ENCODE assay signal across 9 cellular contexts in genomic region chr1:174875306-174875705, GRCh38.
DNase-seq lines count a peak whose midpoint lies in the region; ATAC-seq and TF ChIP-seq lines count a peak whose summit lies in the region.
"Had no signal": no experiment of that assay in that cellular context is flagged by ENCODE, and none has a peak within 500 bp of the region (broad histone marks: within the 10 kb centered on the region; RNA-seq: fewer than 3 reads in every experiment).

No MANE protein-coding gene starts in this region.

- no peaks in the 10 kb centered on the region for H3K36me3 ChIP-seq in right lobe of liver

- 21% methylated on average over 4 of the region's 4 CpGs for WGBS in right lobe of liver (ENCODE audit: insufficient coverage, low coverage, low lambda C conversion rate, missing lambda C conversion rate)

- peak overlapping the region; percentile 23 to 42 (median 42) for H3K4me3 ChIP-seq in right lobe of liver

- H3K27me3 ChIP-seq in right lobe of liver = no peaks in the 10 kb centered on the region

- no peak for TF ChIP-seq CTCF in right lobe of liver (IDR thresholded peaks at IDR 0.05)

- DNase-seq in DMS79 treated with DMSO at 0.1 percent for 48 hours (lab: John Stamatoyannopoulos, UW) (peak; percentile 31), NCI-H146 treated with DMSO at 0.1 percent for 48 hours (lab: John Stamatoyannopoulos, UW; ENCODE audit: unreplicated experiment) (peak; percentile 92), right lobe of liver (peak; percentile 59 to 77 (median 72)), retina (no peak), inferior parietal cortex (ENCODE audit: extremely low spot score) (no peak)

- H3K9me3 Mint-ChIP-seq in activated T-helper 17 cell treated with anti-CD3 and anti-CD28 coated beads, Interleukin-2, amount 50 U/mL, for 72 hours = no peaks in the 10 kb centered on the region
- H3K9me3 Mint-ChIP-seq: stimulated activated naive CD8-positive, alpha-beta T cell treated with anti-CD3 and anti-CD28 coated beads, Interleukin-15, Interleukin-2, amounts not matched to agents 100 ng/mL and 50 ng/mL, for 24 hours had no signal

- H3K27ac Mint-ChIP-seq in activated T-helper 17 cell treated with anti-CD3 and anti-CD28 coated beads, Interleukin-2, amount 50 U/mL, for 72 hours = no peak overlapping the region
- H3K27ac Mint-ChIP-seq: stimulated activated naive CD8-positive, alpha-beta T cell treated with anti-CD3 and anti-CD28 coated beads, Interleukin-15, Interleukin-2, amounts not matched to agents 100 ng/mL and 50 ng/mL, for 24 hours had no signal

- peak overlapping the region; percentile 67 for H3K4me3 Mint-ChIP-seq in activated T-helper 17 cell treated with anti-CD3 and anti-CD28 coated beads, Interleukin-2, amount 50 U/mL, for 72 hours

- H3K4me1 Mint-ChIP-seq in activated T-helper 17 cell treated with anti-CD3 and anti-CD28 coated beads, Interleukin-2, amount 50 U/mL, for 72 hours = peaks cover 14% of the 10 kb centered on the region

- H3K4me1 ChIP-seq in right lobe of liver = peaks cover 0 to 8% (median 0%) of the 10 kb centered on the region in 4 donors

- no peaks in the 10 kb centered on the region for H3K36me3 Mint-ChIP-seq in activated T-helper 17 cell treated with anti-CD3 and anti-CD28 coated beads, Interleukin-2, amount 50 U/mL, for 72 hours (ENCODE audit: low read depth)

- peak overlapping the region in 1 of 3 donors; percentile 69 for H3K27ac ChIP-seq in right lobe of liver

- H3K27me3 Mint-ChIP-seq in activated T-helper 17 cell treated with anti-CD3 and anti-CD28 coated beads, Interleukin-2, amount 50 U/mL, for 72 hours = no peaks in the 10 kb centered on the region
- H3K27me3 Mint-ChIP-seq: stimulated activated naive CD8-positive, alpha-beta T cell treated with anti-CD3 and anti-CD28 coated beads, Interleukin-15, Interleukin-2, amounts not matched to agents 100 ng/mL and 50 ng/mL, for 24 hours had no signal

- intact Hi-C loops in right lobe of liver (cut with DNase I) = no loop called here

- TF ChIP-seq POLR2A in right lobe of liver (IDR thresholded peaks at IDR 0.05) = no peak

- ATAC-seq in activated T-helper 17 cell treated with anti-CD3 and anti-CD28 coated beads, Interleukin-2, amount 50 U/mL, for 72 hours (replicated peaks) = peak; percentile 34
- ATAC-seq in right lobe of liver = peak; percentile 82 to 92 (median 86)
- ATAC-seq in GM21528 (IDR thresholded peaks at IDR 0.05; ENCODE audit: low FRiP score, unreplicated experiment) = no peak
- ATAC-seq in GM21786 (IDR thresholded peaks at IDR 0.05; ENCODE audit: unreplicated experiment) = no peak

- no peaks in the 10 kb centered on the region for H3K9me3 ChIP-seq in right lobe of liver

Comparison
In these comparisons a context has a peak if more than half of its experiments do, and no peak if none do; other contexts are left out.
1. DNase-seq: peak in DMS79 treated with DMSO at 0.1 percent for 48 hours (single experiment), NCI-H146 treated with DMSO at 0.1 percent for 48 hours (single experiment) and right lobe of liver (3 of 3); none in retina (single experiment) and inferior parietal cortex (single experiment).
2. ATAC-seq: peak in activated T-helper 17 cell treated with anti-CD3 and anti-CD28 coated beads, Interleukin-2, amount 50 U/mL, for 72 hours (single experiment) and right lobe of liver (4 of 4); none in GM21528 (single experiment) and GM21786 (single experiment).